In the genomic region with DNA sequence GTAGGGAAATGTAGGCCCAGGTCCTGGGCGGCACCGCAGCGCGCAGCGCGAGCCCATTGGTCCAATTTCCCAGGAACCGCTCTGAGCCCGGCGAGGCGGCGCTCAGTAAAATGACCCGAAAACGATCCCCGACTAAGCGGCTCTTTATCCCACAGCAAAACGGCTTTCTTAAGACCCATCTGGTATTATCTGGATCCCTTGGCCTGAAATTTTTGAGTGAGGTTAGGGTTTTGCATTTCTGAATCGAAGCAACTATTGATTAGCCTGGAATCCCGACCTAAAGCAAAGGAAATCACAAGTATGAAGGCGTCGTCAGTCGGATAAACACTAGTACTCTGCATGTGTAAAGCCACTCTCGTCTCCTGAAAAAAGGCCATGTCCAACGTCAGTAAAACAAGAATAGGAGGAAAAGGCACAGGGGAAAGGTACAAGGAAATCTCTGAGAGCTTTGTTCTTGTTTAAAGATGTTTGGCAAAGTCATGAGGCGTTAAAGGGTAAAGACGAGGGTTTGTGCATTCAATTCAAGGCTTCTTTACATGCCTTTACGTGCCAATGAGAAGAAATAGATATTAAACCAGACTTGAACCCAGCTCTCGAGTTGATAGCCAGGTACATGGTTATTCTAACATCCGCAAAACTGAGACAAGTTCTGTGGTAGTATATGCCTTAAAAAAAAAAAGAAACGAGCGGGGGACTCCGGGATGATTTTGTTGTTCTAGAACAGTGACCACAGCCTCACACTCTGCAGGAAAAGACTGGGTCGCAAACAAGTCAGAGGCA, we compare ENCODE assay signal across 8 cellular contexts. TPM values are rescaled to one million over a fixed set of nuclear protein-coding genes. Genes with fewer than 3 reads are reported as not detected.
DNase-seq lines count a peak whose midpoint lies in the region; ATAC-seq, FAIRE-seq and TF ChIP-seq lines count a peak whose summit lies in the region.

No MANE protein-coding gene starts in this region.

- H3K27me3 ChIP-seq in CD8-positive, alpha-beta memory T cell (ENCODE audit: insufficient read depth, low read length, poor library complexity, severe bottlenecking) = no peaks in the 10 kb centered on the region
- no peaks in the 10 kb centered on the region for H3K27me3 ChIP-seq in HUES48 (ENCODE audit: control insufficient read depth, insufficient read depth, low read length)
- no peaks in the 10 kb centered on the region for H3K27me3 ChIP-seq in lung (ENCODE audit: control insufficient read depth, insufficient read depth)
- H3K27me3 ChIP-seq in aorta (ENCODE audit: control insufficient read depth in 1 of 2, insufficient read depth in 2 of 2, low read length in 1 of 2) = no peaks in the 10 kb centered on the region

- H3K4me3 ChIP-seq in CD8-positive, alpha-beta memory T cell (ENCODE audit: low read length) = peak overlapping the region; percentile 94
- peak overlapping the region; percentile 76 for H3K4me3 ChIP-seq in HUES48 (ENCODE audit: low read depth, low read length)
- peak overlapping the region; percentile 20 for H3K4me3 ChIP-seq in lung
- peak overlapping the region; percentile 54 to 56 for H3K4me3 ChIP-seq in aorta (ENCODE audit: low read length in 2 of 2)

- H3K27ac ChIP-seq in CD8-positive, alpha-beta memory T cell (ENCODE audit: low read depth, low read length) = peak overlapping the region; percentile 93
- peak overlapping the region; percentile 97 for H3K27ac ChIP-seq in HUES48 (ENCODE audit: low read depth, low read length)
- peak overlapping the region; percentile 96 to 98 for H3K27ac ChIP-seq in lung (ENCODE audit: low read depth in 1 of 2, low read length in 1 of 2)
- peak overlapping the region; percentile 84 to 93 for H3K27ac ChIP-seq in aorta (ENCODE audit: low read depth in 1 of 2, low read length in 2 of 2)

- ATAC-seq in lung (ENCODE audit: insufficient read depth, low FRiP score) (no peak), aorta (ENCODE audit: low FRiP score) (no peak), GM21576 (IDR thresholded peaks at IDR 0.05; ENCODE audit: unreplicated experiment) (no peak)

- in situ Hi-C loops in GM13976 (cut with MboI; ENCODE audit: low sequenced_read_pairs, unreplicated experiment) = no loop called here

- H3K9me3 ChIP-seq in CD8-positive, alpha-beta memory T cell (ENCODE audit: low read length) = no peaks in the 10 kb centered on the region
- H3K9me3 ChIP-seq in HUES48 (ENCODE audit: control insufficient read depth, insufficient read depth, low read length) (no peaks in the 10 kb centered on the region), lung (ENCODE audit: control insufficient read depth in 2 of 2, insufficient read depth in 1 of 2, low read length in 1 of 2) (no peaks in the 10 kb centered on the region), aorta (ENCODE audit: control insufficient read depth, low read length) (no peaks in the 10 kb centered on the region)

- intact Hi-C loops in aorta (cut with DNase I) = loop anchor here in 1 of 2 donors (1.0 kb wide), 1 partner anchor 61 kb away; the partner anchor contains the start of genes C11orf68 and DRAP1

- peaks cover 47% of the 10 kb centered on the region for H3K36me3 ChIP-seq in CD8-positive, alpha-beta memory T cell (ENCODE audit: insufficient read depth, low read length)
- peaks cover 45% of the 10 kb centered on the region for H3K36me3 ChIP-seq in HUES48 (ENCODE audit: control insufficient read depth, insufficient read depth, low read length)
- H3K36me3 ChIP-seq in lung (ENCODE audit: control insufficient read depth in 2 of 2, insufficient read depth in 2 of 2, low read length in 2 of 2) = peaks cover 21 to 45% of the 10 kb centered on the region in 2 donors
- peaks cover 3 to 7% of the 10 kb centered on the region in 2 donors for H3K36me3 ChIP-seq in aorta (ENCODE audit: control insufficient read depth in 1 of 2, insufficient read depth in 2 of 2, low read length in 1 of 2)

- peak overlapping the region; percentile 90 to 96 (median 93) for H3K4me3 Mint-ChIP-seq in CD8-positive, alpha-beta memory T cell

- peak overlapping the region; percentile 77 for H3K9ac ChIP-seq in HUES48 (ENCODE audit: low read depth, low read length)

- peaks cover 15 to 65% (median 20%) of the 10 kb centered on the region in 3 donors for H3K36me3 Mint-ChIP-seq in CD8-positive, alpha-beta memory T cell

- no peaks in the 10 kb centered on the region for H3K27me3 Mint-ChIP-seq in CD8-positive, alpha-beta memory T cell

- POLR2A ChIA-PET in CD8-positive, alpha-beta memory T cell (lab: Charles Lee) = interaction anchor here (0.7 to 5.4 kb wide), 16 partner anchors 11 to 818 kb away, joined by 3 to 140 read pairs (median 5); partner anchors contain the start of genes BANF1, CCDC85B, CD248 and EIF1AD

- TF ChIP-seq CTCF in lung (IDR thresholded peaks at IDR 0.05; ENCODE audit: control extremely low read depth, extremely low read depth) = no peak
- TF ChIP-seq CTCF in GM13976 (IDR thresholded peaks at IDR 0.05; ENCODE audit: borderline replicate concordance, control extremely low read depth, extremely low read depth, insufficient read depth, missing control alignments) = no peak

- WGBS in lung, 2 donors = 0% methylated on average over 32 of the region's 32 CpGs
- 0% methylated on average over 32 of the region's 32 CpGs for WGBS in aorta, 2 donors

- no peaks in the 10 kb centered on the region for H3K9me3 Mint-ChIP-seq in CD8-positive, alpha-beta memory T cell

- peaks cover 59% of the 10 kb centered on the region for H3K4me1 ChIP-seq in CD8-positive, alpha-beta memory T cell (ENCODE audit: insufficient read depth, low read length)
- H3K4me1 ChIP-seq in HUES48 (ENCODE audit: control insufficient read depth, insufficient read depth, low read length) (peaks cover 6% of the 10 kb centered on the region), lung (ENCODE audit: control insufficient read depth in 2 of 2, insufficient read depth in 2 of 2, low read length in 2 of 2) (peaks cover 0 to 8% of the 10 kb centered on the region in 2 donors), aorta (ENCODE audit: control insufficient read depth in 1 of 2, insufficient read depth in 2 of 2, low read length in 2 of 2) (no peaks in the 10 kb centered on the region)

- DNase-seq in CD8-positive, alpha-beta memory T cell = no peak
- DNase-seq in astrocyte of the hippocampus (ENCODE audit: low read depth, low spot score) (peak; percentile 43), lung (ENCODE audit: low spot score) (no peak), aorta (no peak), RCC 7860 (ENCODE audit: low spot score) (no peak), GM13976 (ENCODE audit: low spot score) (no peak)

- H3K27ac Mint-ChIP-seq in CD8-positive, alpha-beta memory T cell = peak overlapping the region; percentile 88 to 98 (median 98)

- CTCF ChIA-PET in CD8-positive, alpha-beta memory T cell (lab: Charles Lee) = interaction anchor here (0.8 to 24.5 kb wide), 11 partner anchors 9 to 362 kb away, joined by 3 to 560 read pairs (median 4); partner anchors contain the start of genes BANF1, CCDC85B, CTSW and EFEMP2

- peaks cover 53 to 70% (median 62%) of the 10 kb centered on the region in 3 donors for H3K4me1 Mint-ChIP-seq in CD8-positive, alpha-beta memory T cell

- FAIRE-seq in RCC 7860 (lab: Jason Lieb, UNC) = no peak

RNA-seq across cellular contexts. Expression of gene CFL1, which starts 0.6 kb away (rescaled TPM):
- total RNA-seq in CD8-positive, alpha-beta memory T cell = 1,000 to 10,000 TPM; 1,172 to 1,226 TPM
- polyA plus RNA-seq in CD8-positive, alpha-beta memory T cell = 3,347 TPM
- total RNA-seq in lung = 100 to 1,000 TPM; 387 to 967 TPM
- 1,000 to 10,000 TPM in 1 of 2 donors, 100 to 1,000 TPM in 1; 493 to 1,282 TPM for polyA plus RNA-seq in lung
- total RNA-seq in aorta = 100 to 1,000 TPM; 563 to 812 TPM
- 100 to 1,000 TPM; 571 to 688 TPM for polyA plus RNA-seq in aorta

RNA-seq across cellular contexts. Expression of gene MUS81, which starts 1.7 kb away (rescaled TPM):
- 10 to 100 TPM; 84.7 to 85.8 TPM for total RNA-seq in CD8-positive, alpha-beta memory T cell
- polyA plus RNA-seq in CD8-positive, alpha-beta memory T cell = 35.2 TPM
- 10 to 100 TPM; 35.0 to 61.4 TPM for total RNA-seq in lung
- polyA plus RNA-seq in lung = 10 to 100 TPM; 46.2 to 62.2 TPM
- total RNA-seq in aorta = 10 to 100 TPM; 60.7 to 63.1 TPM
- 100 to 1,000 TPM in 1 of 2 donors, 10 to 100 TPM in 1; 40.7 to 102 TPM for polyA plus RNA-seq in aorta

RNA-seq across cellular contexts. Expression of gene EFEMP2, which starts 14.1 kb away (rescaled TPM):
- 1 to 10 TPM; 3.9 to 4.0 TPM for total RNA-seq in CD8-positive, alpha-beta memory T cell
- polyA plus RNA-seq in CD8-positive, alpha-beta memory T cell = 0.23 TPM
- 10 to 100 TPM; 62.8 to 67.0 TPM for total RNA-seq in lung
- polyA plus RNA-seq in lung = 10 to 100 TPM; 34.2 to 44.8 TPM
- 100 to 1,000 TPM; 139 to 185 TPM for total RNA-seq in aorta
- polyA plus RNA-seq in aorta = 100 to 1,000 TPM; 136 to 224 TPM

RNA-seq across cellular contexts. Expression of gene CTSW, which starts 21.1 kb away (rescaled TPM):
- 10 to 100 TPM; 40.9 to 44.3 TPM for total RNA-seq in CD8-positive, alpha-beta memory T cell
- 1,046 TPM for polyA plus RNA-seq in CD8-positive, alpha-beta memory T cell
- 1 to 10 TPM; 3.1 to 4.6 TPM for total RNA-seq in lung
- polyA plus RNA-seq in lung = 1 to 10 TPM; 2.9 to 8.7 TPM
- 1 to 10 TPM; 1.8 to 3.9 TPM for total RNA-seq in aorta
- 1 to 10 TPM; 1.8 to 2.9 TPM for polyA plus RNA-seq in aorta

RNA-seq across cellular contexts. Expression of gene SNX32, which starts 24.8 kb away (rescaled TPM):
- 1 to 10 TPM; 2.0 to 2.8 TPM for total RNA-seq in CD8-positive, alpha-beta memory T cell
- 0.77 TPM for polyA plus RNA-seq in CD8-positive, alpha-beta memory T cell
- under 1 TPM; 0.52 to 0.77 TPM for total RNA-seq in lung
- polyA plus RNA-seq in lung = under 1 TPM; 0.14 to 0.88 TPM
- 1 to 10 TPM in 1 of 2 donors, under 1 TPM in 1; 0.39 to 2.4 TPM for total RNA-seq in aorta
- 1 to 10 TPM in 1 of 2 donors, not detected in 1; 1.2 TPM for polyA plus RNA-seq in aorta

Comparison
In these comparisons a context has a peak if more than half of its experiments do, and no peak if none do; other contexts are left out.
1. H3K4me3 ChIP-seq: peak in every context shown above with its lines; median percentile 94 in CD8-positive, alpha-beta memory T cell; 76 in HUES48; 55 in aorta; 20 in lung.
2. RNA of gene EFEMP2, which starts 14.1 kb away (total RNA-seq): 139 to 185 TPM in aorta and 62.8 to 67.0 TPM in lung; 3.9 to 4.0 TPM in CD8-positive, alpha-beta memory T cell; every median in the first group is over 10 times any median in the second.
3. Peak in every context shown above with its lines, with median percentiles within 50 percentile points of each other: H3K27ac ChIP-seq.